ENCODE assay signal across 9 cellular contexts in the genomic region with DNA sequence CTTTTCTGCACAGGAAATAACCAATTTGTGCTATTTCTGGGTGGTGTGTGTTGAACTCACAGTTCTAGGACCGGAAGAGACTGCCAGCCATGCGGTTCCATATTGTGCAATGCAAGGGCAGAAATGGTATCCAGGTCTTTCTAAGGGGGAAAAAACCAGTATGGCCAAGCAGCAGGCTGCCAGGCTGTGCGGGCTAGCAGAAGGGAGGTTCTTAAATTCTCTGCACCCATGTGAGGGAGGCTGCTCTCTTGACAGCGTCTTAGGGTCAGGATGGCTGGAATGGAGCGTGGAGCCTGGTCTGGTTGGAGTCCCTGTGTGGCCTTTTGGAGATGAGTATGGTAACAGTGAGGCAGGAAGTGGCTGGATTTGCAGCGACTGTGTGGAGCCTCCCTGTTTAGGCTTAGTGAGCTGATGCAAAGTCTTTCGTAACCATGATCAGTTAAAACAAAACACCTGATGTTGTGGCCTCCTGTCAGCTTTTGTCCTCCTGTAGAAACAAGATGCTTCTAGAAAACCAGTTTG. TPM values are rescaled to one million over a fixed set of nuclear protein-coding genes. Genes with fewer than 3 reads are reported as not detected.
DNase-seq lines count a peak whose midpoint lies in the region; ATAC-seq, FAIRE-seq and TF ChIP-seq lines count a peak whose summit lies in the region.
"Had no signal": no experiment of that assay in that cellular context is flagged by ENCODE, and none has a peak within 500 bp of the region (broad histone marks: within the 10 kb centered on the region; RNA-seq: fewer than 3 reads in every experiment).

No MANE protein-coding gene starts in this region.

- peaks cover 55 to 96% (median 91%) of the 10 kb centered on the region in 4 donors for H3K4me1 Mint-ChIP-seq in naive thymus-derived CD8-positive, alpha-beta T cell

- H3K27me3 Mint-ChIP-seq in naive thymus-derived CD8-positive, alpha-beta T cell: no peaks in the 10 kb centered on the region

- peak overlapping the region; percentile 64 to 94 (median 85) for H3K4me3 Mint-ChIP-seq in naive thymus-derived CD8-positive, alpha-beta T cell

- DNase-seq in Kasumi-1 (lab: John Stamatoyannopoulos, UW) (peak; percentile 96 to 98), bronchial epithelial cell (ENCODE audit: low read depth) (peak; percentile 45), NCI-H2171 treated with DMSO at 0.1 percent for 48 hours (lab: John Stamatoyannopoulos, UW) (no peak), HEK293T (ENCODE audit: extremely low spot score) (no peak)
- DNase-seq in naive thymus-derived CD8-positive, alpha-beta T cell: peak in 4 of 10 donors; percentile 20 to 56 (median 54)
- DNase-seq in activated CD4-positive, alpha-beta T cell treated with anti-CD3 and anti-CD28 coated beads, Interleukin-2, amount 50 U/mL, for 1 hour: no peak

- ATAC-seq in GM21737 (IDR thresholded peaks at IDR 0.05; ENCODE audit: unreplicated experiment): peak; percentile 47
- ATAC-seq in naive thymus-derived CD8-positive, alpha-beta T cell: peak; percentile 5 to 9

- no peak for FAIRE-seq in bronchial epithelial cell (lab: Jason Lieb, UNC)
- FAIRE-seq: TTC549 had no signal

- H3K9me3 Mint-ChIP-seq in naive thymus-derived CD8-positive, alpha-beta T cell: no peaks in the 10 kb centered on the region

- H3K27ac Mint-ChIP-seq in naive thymus-derived CD8-positive, alpha-beta T cell: peak overlapping the region; percentile 96 to 100 (median 98)

- H3K36me3 ChIP-seq in bronchial epithelial cell (ENCODE audit: control insufficient read depth, insufficient read depth, low read length): no peaks in the 10 kb centered on the region

- no peak overlapping the region for H3K4me3 ChIP-seq in bronchial epithelial cell (ENCODE audit: low read depth, low read length)

- CTCF ChIA-PET in HEK293T (lab: Yijun Ruan, JAX): no interaction called here

- POLR2A ChIA-PET in naive thymus-derived CD8-positive, alpha-beta T cell (lab: Charles Lee): interaction anchor here (0.6 to 5.8 kb wide), 19 partner anchors 14 to 299 kb away, joined by 3 to 28 read pairs (median 4); a partner anchor contains a TSS
- POLR2A ChIA-PET in HEK293T (lab: Yijun Ruan, JAX): no interaction called here

- peak; percentile 26 for TF ChIP-seq POLR2A in GM15510 (IDR thresholded peaks at IDR 0.05; ENCODE audit: borderline replicate concordance, extremely low read depth, insufficient read length)

- H3K36me3 Mint-ChIP-seq in naive thymus-derived CD8-positive, alpha-beta T cell: peaks cover 0 to 9% (median 6%) of the 10 kb centered on the region in 3 donors

- no peaks in the 10 kb centered on the region for H3K27me3 ChIP-seq in bronchial epithelial cell (ENCODE audit: control insufficient read depth, insufficient read depth, low read length)

- TF ChIP-seq CTCF in bronchial epithelial cell (IDR thresholded peaks at IDR 0.05; ENCODE audit: insufficient read depth, low read length, severe bottlenecking): no peak

TF ChIP-seq in HEK293T, 16 proteins besides CTCF, POLR2A, EP300 and RAD21:
- TF ChIP-seq NFRKB (IDR thresholded peaks at IDR 0.05) (no peak), ARNT (IDR thresholded peaks at IDR 0.05) (no peak), FOXM1 (IDR thresholded peaks at IDR 0.05; ENCODE audit: borderline replicate concordance) (no peak), SP1 (IDR thresholded peaks at IDR 0.05) (no peak), ZNF384 (IDR thresholded peaks at IDR 0.05) (no peak), SUZ12 (IDR thresholded peaks at IDR 0.05) (no peak), FOXK2 (IDR thresholded peaks at IDR 0.05) (no peak), LEF1 (IDR thresholded peaks at IDR 0.05; ENCODE audit: borderline replicate concordance) (no peak), BHLHE40 (IDR thresholded peaks at IDR 0.05; ENCODE audit: borderline replicate concordance) (no peak), L3MBTL2 (conservative IDR thresholded peaks at IDR 0.05) (no peak), FOXA1 (IDR thresholded peaks at IDR 0.05) (no peak), ELF4 (IDR thresholded peaks at IDR 0.05) (no peak), CTBP1 (IDR thresholded peaks at IDR 0.05; ENCODE audit: borderline replicate concordance) (no peak), TARDBP (IDR thresholded peaks at IDR 0.05) (no peak), HDGF (IDR thresholded peaks at IDR 0.05; ENCODE audit: borderline replicate concordance) (no peak)
- TF ChIP-seq, protein P1, sequence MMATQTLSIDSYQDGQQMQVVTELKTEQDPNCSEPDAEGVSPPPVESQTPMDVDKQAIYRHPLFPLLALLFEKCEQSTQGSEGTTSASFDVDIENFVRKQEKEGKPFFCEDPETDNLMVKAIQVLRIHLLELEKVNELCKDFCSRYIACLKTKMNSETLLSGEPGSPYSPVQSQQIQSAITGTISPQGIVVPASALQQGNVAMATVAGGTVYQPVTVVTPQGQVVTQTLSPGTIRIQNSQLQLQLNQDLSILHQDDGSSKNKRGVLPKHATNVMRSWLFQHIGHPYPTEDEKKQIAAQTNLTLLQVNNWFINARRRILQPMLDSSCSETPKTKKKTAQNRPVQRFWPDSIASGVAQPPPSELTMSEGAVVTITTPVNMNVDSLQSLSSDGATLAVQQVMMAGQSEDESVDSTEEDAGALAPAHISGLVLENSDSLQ (IDR thresholded peaks at IDR 0.05): no peak
TF ChIP-seq in HEK293T: peak in this region for 0.

RNA-seq across cellular contexts. Expression of a gene that starts 52.6 kb away (rescaled TPM):
- 90.0 and 99.3 TPM in 2 replicates for total RNA-seq in bronchial epithelial cell
- 100 to 1,000 TPM; 119 to 124 TPM for total RNA-seq in naive thymus-derived CD8-positive, alpha-beta T cell
- 100 to 1,000 TPM in 1 of 3 donors, 10 to 100 TPM in 2; 36.6 to 110 (median 67.8) TPM for polyA plus RNA-seq in naive thymus-derived CD8-positive, alpha-beta T cell

Comparison
In these comparisons a context has a peak if more than half of its experiments do, and no peak if none do; other contexts are left out.
1. DNase-seq: peak in Kasumi-1 (2 of 2) and bronchial epithelial cell (single experiment); none in NCI-H2171 treated with DMSO at 0.1 percent for 48 hours (single experiment), HEK293T (single experiment) and activated CD4-positive, alpha-beta T cell treated with anti-CD3 and anti-CD28 coated beads, Interleukin-2, amount 50 U/mL, for 1 hour (single experiment).